Comparison of ENCODE assay signal across 8 cellular contexts in the genomic region with DNA sequence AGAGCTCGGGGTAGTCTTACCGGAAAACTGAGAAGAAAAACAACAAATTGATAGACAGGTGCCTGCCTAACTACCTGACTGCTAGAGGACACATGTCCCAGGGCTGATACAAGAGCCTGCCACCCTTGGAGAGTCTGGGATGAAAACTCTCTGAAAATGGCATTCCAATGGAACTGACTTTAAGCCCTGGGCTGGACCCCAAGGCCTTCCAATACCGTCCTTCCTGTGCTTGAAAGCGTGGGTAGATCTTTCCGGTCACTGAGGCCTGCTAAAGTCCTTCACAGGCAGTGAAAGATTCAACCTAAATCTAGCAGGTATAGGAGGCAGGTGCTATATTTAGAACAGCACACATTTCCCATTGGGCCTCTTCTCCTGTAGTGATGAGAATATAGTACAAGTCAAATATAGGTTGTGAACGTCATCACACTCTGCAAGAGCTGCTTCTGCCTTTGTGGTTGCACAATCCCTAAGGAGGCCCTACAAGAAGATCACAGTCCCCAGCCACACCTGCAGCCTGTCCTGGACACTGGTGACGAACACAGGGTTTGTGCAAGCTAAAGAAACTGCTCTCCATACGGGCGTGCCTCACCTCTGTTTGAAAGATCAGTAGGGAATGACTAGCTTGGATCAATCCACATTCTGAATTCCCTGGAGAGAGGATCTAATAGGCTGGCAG. TPM values are rescaled to one million over a fixed set of nuclear protein-coding genes. Genes with fewer than 3 reads are reported as not detected.
A peak's percentile ranks its signal among the peaks of the same experiment; 100 is the strongest.
DNase-seq lines count a peak whose midpoint lies in the region; ATAC-seq and TF ChIP-seq lines count a peak whose summit lies in the region.

No MANE protein-coding gene starts in this region.

- peaks cover 11 to 23% of the 10 kb centered on the region in 2 donors for H3K4me1 ChIP-seq in gastrocnemius medialis

- H3K9me3 ChIP-seq in gastrocnemius medialis, result no peaks in the 10 kb centered on the region

- in situ Hi-C loops in gastrocnemius medialis (cut with MboI; ENCODE audit: low sequenced_read_pairs in 4 of 4), result loop anchor here in 2 of 4 donors (25.0 kb wide), 1 partner anchor 196 kb away; a partner anchor contains a TSS

- TF ChIP-seq CTCF in HL-60 (IDR thresholded peaks at IDR 0.05; ENCODE audit: insufficient read depth, low read length), result no peak
- TF ChIP-seq CTCF in gastrocnemius medialis (IDR thresholded peaks at IDR 0.05 in 4 of 5, conservative IDR thresholded peaks at IDR 0.05 in 1 of 5), result no peak

- no peak for TF ChIP-seq POLR2A in gastrocnemius medialis (IDR thresholded peaks at IDR 0.05)

- H3K27me3 ChIP-seq in HL-60 (ENCODE audit: insufficient read depth, poor library complexity, severe bottlenecking) (no peaks in the 10 kb centered on the region), gastrocnemius medialis (no peaks in the 10 kb centered on the region)

- H3K27ac ChIP-seq in HL-60 (replicated peaks), result peak overlapping the region; percentile 47
- peak overlapping the region; percentile 66 for H3K27ac ChIP-seq in epithelial cell of prostate
- H3K27ac ChIP-seq in gastrocnemius medialis, result peak overlapping the region; percentile 61 to 81 (median 70)

- DNase-seq in HL-60 (ENCODE audit: low read depth in 1 of 2, low spot score in 1 of 2) (peak; percentile 67 to 75), SHP77 (lab: John Stamatoyannopoulos, UW) (peak; percentile 18 to 34), epithelial cell of prostate (ENCODE audit: low read depth, low spot score) (no peak), gastrocnemius medialis (no peak), NCI-H226 (no peak), cardiac septum (ENCODE audit: low spot score) (no peak)
- no peak for DNase-seq in stimulated activated CD4-positive, alpha-beta T cell treated with anti-CD3 and anti-CD28 coated beads, Interleukin-4, amount 100 ng/mL, for 4 hours

- ATAC-seq in gastrocnemius medialis (no peak), HG03025 (IDR thresholded peaks at IDR 0.05; ENCODE audit: low FRiP score, unreplicated experiment) (no peak)

- no peak overlapping the region for H3K4me3 ChIP-seq in HL-60 (replicated peaks; ENCODE audit: insufficient read depth, low read length)
- peak overlapping the region; percentile 47 to 83 (median 68) for H3K4me3 ChIP-seq in gastrocnemius medialis

- no peaks in the 10 kb centered on the region for H3K36me3 ChIP-seq in gastrocnemius medialis

- intact Hi-C loops in gastrocnemius medialis (cut with DNase I; ENCODE audit: low total_unique reads), result loop anchor here (2.0 to 10.0 kb wide), 3 partner anchors 122 to 1614 kb away; a partner anchor contains a TSS
- intact Hi-C loops in cardiac septum (cut with DNase I), result loop anchor here (5.0 kb wide), 1 partner anchor 124 kb away; a partner anchor contains a TSS

RNA-seq across cellular contexts. Expression of a gene that starts 0.8 kb away (rescaled TPM):
- 1 to 10 TPM; 3.2 to 6.5 (median 4.8) TPM for total RNA-seq in gastrocnemius medialis
- total RNA-seq in cardiac septum, result 5.7 TPM

RNA-seq across cellular contexts. Expression of a gene that starts 0.8 kb away (rescaled TPM):
- total RNA-seq in gastrocnemius medialis, result 1 to 10 TPM; 4.6 to 9.6 (median 5.8) TPM
- total RNA-seq in cardiac septum, result 5.7 TPM

RNA-seq across cellular contexts. Expression of a gene that starts 11.1 kb away (rescaled TPM):
- total RNA-seq in gastrocnemius medialis (under 1 TPM in 1 of 4 donors, not detected in 3; 0.22 TPM), cardiac septum (not detected)

Comparison
In these comparisons a context has a peak if more than half of its experiments do, and no peak if none do; other contexts are left out.
1. DNase-seq: peak in HL-60 (2 of 2) and SHP77 (2 of 2); none in epithelial cell of prostate (single experiment), gastrocnemius medialis (0 of 2), NCI-H226 (single experiment), cardiac septum (single experiment) and stimulated activated CD4-positive, alpha-beta T cell treated with anti-CD3 and anti-CD28 coated beads, Interleukin-4, amount 100 ng/mL, for 4 hours (0 of 2).
2. Peak in every context shown above with its lines, with median percentiles within 50 percentile points of each other: H3K27ac ChIP-seq.